Comparison of ENCODE assay signal across 8 cellular contexts in the genomic region with DNA sequence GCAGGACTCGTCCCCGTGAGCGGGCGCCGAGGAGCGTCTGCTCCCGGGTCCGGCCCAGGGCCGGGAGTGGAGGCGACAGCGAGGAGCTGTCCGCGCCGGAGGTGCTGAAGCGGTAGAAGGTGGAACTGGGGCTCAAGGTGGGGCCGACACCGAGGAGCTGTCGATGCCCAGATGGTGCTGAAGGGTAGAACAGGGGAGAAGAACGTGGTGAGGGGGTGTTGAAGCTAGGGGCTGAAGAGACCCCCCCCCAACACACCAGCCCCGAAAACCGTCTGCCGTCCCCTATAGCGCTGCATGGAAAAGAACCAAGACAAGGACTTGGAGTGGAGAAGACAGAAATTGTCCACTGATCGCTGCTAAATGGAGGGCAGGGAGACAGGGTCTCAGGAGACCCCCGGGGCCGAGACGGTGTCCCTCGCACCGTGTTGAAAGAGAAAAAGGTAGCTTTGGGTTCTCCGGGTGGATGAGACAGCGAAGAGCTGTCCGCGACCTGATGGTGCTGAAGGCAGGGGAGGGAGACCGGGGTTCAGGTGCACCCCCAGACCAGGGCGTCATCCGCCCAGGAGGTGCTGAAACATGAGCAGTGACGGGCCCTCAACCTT.
A peak's percentile ranks its signal among the peaks of the same experiment; 100 is the strongest.
DNase-seq lines count a peak whose midpoint lies in the region; ATAC-seq lines count a peak whose summit lies in the region.

No MANE protein-coding gene starts in this region.

- peaks cover 12% of the 10 kb centered on the region for H3K4me1 ChIP-seq in iPS-15b (ENCODE audit: control insufficient read depth, insufficient read depth, low read length)

- peak overlapping the region; percentile 86 for H3K4me3 ChIP-seq in iPS-15b (ENCODE audit: low read depth, low read length)

- no peak for ATAC-seq in HG03139 (IDR thresholded peaks at IDR 0.05; ENCODE audit: unreplicated experiment)

- no peak overlapping the region for H3K9ac ChIP-seq in iPS-15b (ENCODE audit: low read depth, low read length)

- H3K36me3 ChIP-seq in iPS-15b (ENCODE audit: control insufficient read depth, insufficient read depth, low read length): no peaks in the 10 kb centered on the region

- peak; percentile 83 for DNase-seq in DMS 273 (lab: John Stamatoyannopoulos, UW; ENCODE audit: unreplicated experiment)
- no peak for DNase-seq in DMS 273 treated with DMSO at 0.1 percent for 48 hours (lab: John Stamatoyannopoulos, UW)
- DNase-seq in NCI-H69 (lab: John Stamatoyannopoulos, UW): peak; percentile 70
- DNase-seq in activated effector memory CD4-positive, alpha-beta T cell treated with anti-CD3 and anti-CD28 coated beads, Interleukin-2, amount 50 U/mL, for 16 hours: peak; percentile 79
- DNase-seq in stimulated activated naive CD4-positive, alpha-beta T cell (lab: John Stamatoyannopoulos, UW): peak in 5 of 6 experiments; percentile 20 to 55 (median 46)
- no peak for DNase-seq in NCI-H187 (lab: John Stamatoyannopoulos, UW)

- no peaks in the 10 kb centered on the region for H3K27me3 ChIP-seq in iPS-15b (ENCODE audit: control insufficient read depth, insufficient read depth, low read length)

- H3K9me3 ChIP-seq in iPS-15b (ENCODE audit: control insufficient read depth, insufficient read depth, low read length): no peaks in the 10 kb centered on the region

Comparison
In these comparisons a context has a peak if more than half of its experiments do, and no peak if none do; other contexts are left out.
1. DNase-seq: peak in DMS 273 (single experiment), NCI-H69 (single experiment), activated effector memory CD4-positive, alpha-beta T cell treated with anti-CD3 and anti-CD28 coated beads, Interleukin-2, amount 50 U/mL, for 16 hours (single experiment) and stimulated activated naive CD4-positive, alpha-beta T cell (5 of 6); none in DMS 273 treated with DMSO at 0.1 percent for 48 hours (single experiment) and NCI-H187 (0 of 2).